In the genomic region with DNA sequence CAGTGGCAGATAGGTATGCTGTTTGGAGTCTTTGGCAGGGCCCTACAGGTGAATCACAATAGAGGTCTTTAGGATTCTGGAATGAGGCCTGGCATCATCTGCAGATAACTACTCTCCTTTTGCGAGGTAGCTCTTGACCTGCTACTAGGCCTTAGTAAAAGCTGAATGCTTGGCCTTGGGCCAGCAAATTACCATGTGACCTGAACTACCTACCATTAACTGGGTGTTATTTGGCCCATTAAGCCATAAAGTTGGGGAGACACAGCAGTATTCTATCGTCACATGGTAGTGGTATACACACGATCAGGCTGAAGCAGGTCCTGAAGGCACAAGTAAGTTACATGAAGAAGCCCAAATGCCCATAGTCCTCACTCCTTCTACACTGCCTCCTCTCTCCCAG, we compare ENCODE assay signal across 30 cellular contexts.
"Had no signal": no experiment of that assay in that cellular context is flagged by ENCODE, and none has a peak within 500 bp of the region (broad histone marks: within the 10 kb centered on the region; RNA-seq: fewer than 3 reads in every experiment).

No MANE protein-coding gene starts in this region.

- H3K4me3 Mint-ChIP-seq: activated CD4-positive, alpha-beta T cell treated with anti-CD3 and anti-CD28 coated beads for 36 hours; activated CD4-positive, alpha-beta T cell treated with anti-CD3 and anti-CD28 coated beads, Interleukin-2, amount 10 ng/mL, durations not matched to agents 24 days and 14 days; activated CD8-positive, alpha-beta T cell treated with anti-CD3 and anti-CD28 coated beads for 36 hours; activated naive CD8-positive, alpha-beta T cell; activated T-cell treated with anti-CD3 and anti-CD28 coated beads, Interleukin-2, amount 50 U/mL, for 4 hours; activated T-helper 17 cell treated with anti-CD3 and anti-CD28 coated beads, Interleukin-2, amount 50 U/mL, for 72 hours; endodermal cell; T-helper 17 cell; T-helper 2 cell treated with Interferon-gamma antibody and Interleukin-4, amounts not matched to agents 5 μg/mL and 100 μg/mL, for 36 hours had no signal

- H3K36me3 Mint-ChIP-seq: activated naive CD8-positive, alpha-beta T cell had no signal

- H3K27ac Mint-ChIP-seq: activated CD4-positive, alpha-beta T cell treated with anti-CD3 and anti-CD28 coated beads for 36 hours; activated CD4-positive, alpha-beta T cell treated with anti-CD3 and anti-CD28 coated beads, Interleukin-2, amount 10 ng/mL, durations not matched to agents 24 days and 14 days; activated CD8-positive, alpha-beta T cell treated with anti-CD3 and anti-CD28 coated beads for 36 hours; activated naive CD8-positive, alpha-beta T cell; activated T-helper 17 cell treated with anti-CD3 and anti-CD28 coated beads, Interleukin-2, amount 50 U/mL, for 72 hours; endodermal cell; T-helper 17 cell; T-helper 2 cell treated with Interferon-gamma antibody and Interleukin-4, amounts not matched to agents 5 μg/mL and 100 μg/mL, for 36 hours had no signal

- H3K4me1 Mint-ChIP-seq: activated CD4-positive, alpha-beta T cell treated with anti-CD3 and anti-CD28 coated beads for 36 hours; activated CD4-positive, alpha-beta T cell treated with anti-CD3 and anti-CD28 coated beads, Interleukin-2, amount 10 ng/mL, durations not matched to agents 24 days and 14 days; activated T-helper 17 cell treated with anti-CD3 and anti-CD28 coated beads, Interleukin-2, amount 50 U/mL, for 72 hours; endodermal cell; T-helper 17 cell had no signal

- H3K9me3 Mint-ChIP-seq: activated CD4-positive, alpha-beta T cell treated with anti-CD3 and anti-CD28 coated beads, Interleukin-2, amount 10 ng/mL, durations not matched to agents 24 days and 14 days; activated CD8-positive, alpha-beta T cell treated with anti-CD3 and anti-CD28 coated beads for 36 hours; activated T-cell treated with anti-CD3 and anti-CD28 coated beads, Interleukin-2, amount 50 U/mL, for 4 hours; activated T-helper 17 cell treated with anti-CD3 and anti-CD28 coated beads, Interleukin-2, amount 50 U/mL, for 72 hours; endodermal cell; T-helper 2 cell treated with Interferon-gamma antibody and Interleukin-4, amounts not matched to agents 5 μg/mL and 100 μg/mL, for 36 hours had no signal

- DNase-seq: activated CD4-positive, alpha-beta T cell treated with anti-CD3 and anti-CD28 coated beads for 36 hours; activated CD4-positive, alpha-beta T cell treated with anti-CD3 and anti-CD28 coated beads, Interleukin-2, amount 10 ng/mL, durations not matched to agents 24 days and 14 days; activated CD4-positive, alpha-beta T cell treated with anti-CD3 and anti-CD28 coated beads, Interleukin-2, amount 50 U/mL, for 4 hours; activated CD4-positive, CD25-positive, alpha-beta regulatory T cell; activated CD4-positive, CD25-positive, alpha-beta regulatory T cell treated with anti-CD3 and anti-CD28 coated beads, Interleukin-2, amount 50 U/mL, for 72 hours; activated CD8-positive, alpha-beta memory T cell treated with anti-CD3 and anti-CD28 coated beads for 24 hours; activated CD8-positive, alpha-beta T cell treated with anti-CD3 and anti-CD28 coated beads for 36 hours; activated effector memory CD4-positive, alpha-beta T cell treated with Interleukin-2 at 50 U/mL for 16 hours; activated gamma-delta T cell treated with Interleukin-2 at 50 U/mL for 16 hours; activated naive CD4-positive, alpha-beta T cell treated with anti-CD3 and anti-CD28 coated beads, Interleukin-2, amount 50 U/mL, for 16 hours; activated naive CD4-positive, alpha-beta T cell treated with Interleukin-2 at 50 U/mL for 16 hours; activated T-cell treated with anti-CD3 and anti-CD28 coated beads, Interleukin-2, amount 50 U/mL, for 4 hours; amniotic stem cell; brain microvascular endothelial cell; cortex of kidney; effector memory CD4-positive, alpha-beta T cell; endodermal cell; foreskin fibroblast; head of caudate nucleus; T-helper 1 cell; T-helper 17 cell; T1000; WERI-Rb-1 had no signal

- H3K36me3 ChIP-seq: brain microvascular endothelial cell, WERI-Rb-1 had no signal

- ATAC-seq: activated CD4-positive, alpha-beta T cell treated with anti-CD3 and anti-CD28 coated beads for 36 hours; activated CD8-positive, alpha-beta T cell treated with anti-CD3 and anti-CD28 coated beads for 36 hours; activated T-cell treated with anti-CD3 and anti-CD28 coated beads, Interleukin-2, amount 50 U/mL, for 4 hours; activated T-helper 17 cell treated with anti-CD3 and anti-CD28 coated beads, Interleukin-2, amount 50 U/mL, for 72 hours; esophagus mucosa; T-helper 17 cell had no signal

- FAIRE-seq: astrocyte, colon, frontal cortex had no signal

- H3K27me3 ChIP-seq: brain microvascular endothelial cell had no signal
